ENCODE assay signal across 8 cellular contexts in genomic region chr16:56451753-56452689, GRCh38. TPM values are rescaled to one million over a fixed set of nuclear protein-coding genes. Genes with fewer than 3 reads are reported as not detected.
DNase-seq lines count a peak whose midpoint lies in the region; ATAC-seq and TF ChIP-seq lines count a peak whose summit lies in the region.

No MANE protein-coding gene starts in this region.

- no peaks in the 10 kb centered on the region for H3K27me3 Mint-ChIP-seq in activated CD4-positive, alpha-beta T cell treated with anti-CD3 and anti-CD28 coated beads for 36 hours
- H3K27me3 Mint-ChIP-seq in T-helper 17 cell (no peaks in the 10 kb centered on the region), endothelial cell (ENCODE audit: unreplicated experiment) (peaks cover 2% of the 10 kb centered on the region)

- H3K4me3 ChIP-seq in HUES48 (ENCODE audit: low read depth, low read length) (peak overlapping the region; percentile 91), mononuclear cell (ENCODE audit: low read length) (peak overlapping the region; percentile 72)

- H3K27me3 ChIP-seq in HUES48 (ENCODE audit: control insufficient read depth, insufficient read depth, low read length) (no peaks in the 10 kb centered on the region), mononuclear cell (ENCODE audit: insufficient read depth, low read length) (no peaks in the 10 kb centered on the region)

- peak; percentile 27 for DNase-seq in activated CD4-positive, alpha-beta T cell treated with anti-CD3 and anti-CD28 coated beads for 36 hours
- DNase-seq in activated CD4-positive, alpha-beta T cell treated with anti-CD3 and anti-CD28 coated beads, Interleukin-2, amount 50 U/mL, for 4 hours, result no peak
- DNase-seq in T-helper 17 cell (no peak), endothelial cell (ENCODE audit: low spot score) (peak; percentile 12), NCI-H1694 treated with DMSO at 0.1 percent for 48 hours (lab: John Stamatoyannopoulos, UW) (no peak)

- H3K36me3 ChIP-seq in HUES48 (ENCODE audit: control insufficient read depth, insufficient read depth, low read length), result peaks cover 49% of the 10 kb centered on the region

- peak overlapping the region; percentile 83 for H3K27ac ChIP-seq in HUES48 (ENCODE audit: low read depth, low read length)

- peaks cover 52% of the 10 kb centered on the region for H3K36me3 Mint-ChIP-seq in activated CD4-positive, alpha-beta T cell treated with anti-CD3 and anti-CD28 coated beads for 36 hours (ENCODE audit: low read depth)
- H3K36me3 Mint-ChIP-seq in T-helper 17 cell (ENCODE audit: low read depth) (peaks cover 18% of the 10 kb centered on the region), endothelial cell (ENCODE audit: low read depth, unreplicated experiment) (peaks cover 7% of the 10 kb centered on the region)

- POLR2A ChIA-PET in activated CD4-positive, alpha-beta T cell treated with anti-CD3 and anti-CD28 coated beads for 36 hours (lab: Charles Lee), result interaction anchor here (0.5 to 1.6 kb wide), 9 partner anchors 8 to 532 kb away, joined by 3 to 8 read pairs (median 5); partner anchors contain the start of gene BBS2

- CTCF ChIA-PET in activated CD4-positive, alpha-beta T cell treated with anti-CD3 and anti-CD28 coated beads for 36 hours (lab: Charles Lee), result interaction anchor here (0.5 to 2.3 kb wide), 7 partner anchors 8 to 791 kb away, joined by 3 to 9 read pairs (median 3); no protein-coding TSS in a partner anchor

- no peaks in the 10 kb centered on the region for H3K9me3 ChIP-seq in HUES48 (ENCODE audit: control insufficient read depth, insufficient read depth, low read length)
- H3K9me3 ChIP-seq in T-helper 17 cell (ENCODE audit: control insufficient read depth, low read length, poor library complexity, severe bottlenecking), result no peaks in the 10 kb centered on the region
- no peaks in the 10 kb centered on the region for H3K9me3 ChIP-seq in mononuclear cell (ENCODE audit: low read depth, low read length)

- H3K9ac ChIP-seq in HUES48 (ENCODE audit: low read depth, low read length), result peak overlapping the region; percentile 75

- TF ChIP-seq CTCF in endothelial cell (IDR thresholded peaks at IDR 0.05; ENCODE audit: unreplicated experiment), result no peak

- intact Hi-C loops in activated CD4-positive, alpha-beta T cell treated with anti-CD3 and anti-CD28 coated beads for 36 hours (cut with DNase I, micrococcal nuclease), result loop anchor here (1.0 to 2.0 kb wide), 11 partner anchors 25 to 734 kb away; partner anchors contain the start of genes AMFR (in 1 of the 2), HERPUD1 (in 1 of the 2), MT2A (in 1 of the 2) and NUP93 (in 1 of the 2)

- no peaks in the 10 kb centered on the region for H3K9me3 Mint-ChIP-seq in activated CD4-positive, alpha-beta T cell treated with anti-CD3 and anti-CD28 coated beads for 36 hours (ENCODE audit: low read depth)
- no peaks in the 10 kb centered on the region for H3K9me3 Mint-ChIP-seq in endothelial cell (ENCODE audit: unreplicated experiment)

- H3K4me1 Mint-ChIP-seq in activated CD4-positive, alpha-beta T cell treated with anti-CD3 and anti-CD28 coated beads for 36 hours, result peaks cover 50% of the 10 kb centered on the region
- peaks cover 45% of the 10 kb centered on the region for H3K4me1 Mint-ChIP-seq in T-helper 17 cell
- peaks cover 18% of the 10 kb centered on the region for H3K4me1 Mint-ChIP-seq in endothelial cell (ENCODE audit: unreplicated experiment)

- H3K27ac Mint-ChIP-seq in activated CD4-positive, alpha-beta T cell treated with anti-CD3 and anti-CD28 coated beads for 36 hours, result peak overlapping the region; percentile 93
- peak overlapping the region; percentile 98 for H3K27ac Mint-ChIP-seq in T-helper 17 cell
- H3K27ac Mint-ChIP-seq in endothelial cell (ENCODE audit: unreplicated experiment), result peak overlapping the region; percentile 79

- H3K4me3 Mint-ChIP-seq in activated CD4-positive, alpha-beta T cell treated with anti-CD3 and anti-CD28 coated beads for 36 hours, result peak overlapping the region; percentile 84
- peak overlapping the region; percentile 100 for H3K4me3 Mint-ChIP-seq in T-helper 17 cell
- H3K4me3 Mint-ChIP-seq in endothelial cell (ENCODE audit: unreplicated experiment), result peak overlapping the region; percentile 96

- peak; percentile 30 for ATAC-seq in activated CD4-positive, alpha-beta T cell treated with anti-CD3 and anti-CD28 coated beads for 36 hours
- ATAC-seq in GM21717 (IDR thresholded peaks at IDR 0.05; ENCODE audit: unreplicated experiment) (peak; percentile 42), T-helper 17 cell (peak; percentile 47)

- H3K4me1 ChIP-seq in HUES48 (ENCODE audit: control insufficient read depth, insufficient read depth, low read length) (peaks cover 15% of the 10 kb centered on the region), mononuclear cell (ENCODE audit: insufficient read depth, low read length) (peaks cover 31% of the 10 kb centered on the region)

RNA-seq across cellular contexts. Expression of gene OGFOD1, which starts 0.7 kb away (rescaled TPM):
- 10 to 100 TPM; 56.2 to 64.1 TPM for total RNA-seq in activated CD4-positive, alpha-beta T cell treated with anti-CD3 and anti-CD28 coated beads for 36 hours
- 10 to 100 TPM; 19.9 to 26.1 TPM for total RNA-seq in T-helper 17 cell
- total RNA-seq in endothelial cell (ENCODE audit: unreplicated experiment), result 24.8 TPM
- total RNA-seq in mononuclear cell, result 20.6 TPM

RNA-seq across cellular contexts. Expression of gene NUDT21, which starts 0.9 kb away (rescaled TPM):
- 100 to 1,000 TPM; 333 to 349 TPM for total RNA-seq in activated CD4-positive, alpha-beta T cell treated with anti-CD3 and anti-CD28 coated beads for 36 hours
- total RNA-seq in T-helper 17 cell, result 10 to 100 TPM; 84.8 to 92.2 TPM
- 126 TPM for total RNA-seq in endothelial cell (ENCODE audit: unreplicated experiment)
- total RNA-seq in mononuclear cell, result 67.6 TPM

RNA-seq across cellular contexts. Expression of gene AMFR, which starts 26.7 kb away (rescaled TPM):
- total RNA-seq in activated CD4-positive, alpha-beta T cell treated with anti-CD3 and anti-CD28 coated beads for 36 hours, result 10 to 100 TPM; 34.0 to 48.0 TPM
- total RNA-seq in T-helper 17 cell (100 to 1,000 TPM in 1 of 2 donors, 10 to 100 TPM in 1; 64.8 to 102 TPM), endothelial cell (ENCODE audit: unreplicated experiment) (90.7 TPM), mononuclear cell (193 TPM)

Comparison
In these comparisons a context has a peak if more than half of its experiments do, and no peak if none do; other contexts are left out.
1. DNase-seq: peak in activated CD4-positive, alpha-beta T cell treated with anti-CD3 and anti-CD28 coated beads for 36 hours (single experiment) and endothelial cell (single experiment); none in activated CD4-positive, alpha-beta T cell treated with anti-CD3 and anti-CD28 coated beads, Interleukin-2, amount 50 U/mL, for 4 hours (0 of 2), T-helper 17 cell (0 of 3) and NCI-H1694 treated with DMSO at 0.1 percent for 48 hours (single experiment).
2. Peak in every context shown above with its lines, with median percentiles within 50 percentile points of each other: ATAC-seq, H3K27ac Mint-ChIP-seq and H3K4me3 Mint-ChIP-seq.